ENCODE assay signal across 1 cellular context in the genomic region with DNA sequence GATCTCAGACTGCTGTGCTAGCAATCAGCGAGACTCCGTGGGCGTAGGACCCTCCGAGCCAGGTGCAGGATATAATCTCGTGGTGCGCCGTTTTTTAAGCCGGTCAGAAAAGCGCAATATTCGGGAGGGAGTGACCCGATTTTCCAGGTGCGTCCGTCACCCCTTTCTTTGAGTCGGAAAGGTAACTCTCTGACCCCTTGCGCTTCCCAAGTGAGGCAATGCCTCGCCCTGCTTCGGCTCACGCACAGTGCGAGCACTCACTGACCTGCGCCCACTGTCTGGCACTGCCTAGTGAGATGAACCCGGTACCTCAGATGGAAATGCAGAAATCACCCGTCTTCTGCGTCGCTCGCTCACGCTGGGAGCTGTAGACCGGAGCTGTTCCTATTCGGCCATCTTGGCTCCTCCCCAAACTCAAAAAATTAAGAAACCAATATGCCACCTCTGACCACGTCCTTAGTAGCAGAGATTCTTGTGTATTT. TPM values are rescaled to one million over a fixed set of nuclear protein-coding genes. Genes with fewer than 3 reads are reported as not detected.
"Had no signal": no experiment of that assay in that cellular context is flagged by ENCODE, and none has a peak within 500 bp of the region (broad histone marks: within the 10 kb centered on the region; RNA-seq: fewer than 3 reads in every experiment).

No MANE protein-coding gene starts in this region.

RNA-seq across cellular contexts. Expression of a gene that starts 29.8 kb away (rescaled TPM):
- polyA plus RNA-seq: foreskin keratinocyte had no signal
